Comparison of ENCODE assay signal across 8 cellular contexts in genomic region chr6:41706876-41707564, GRCh38. TPM values are rescaled to one million over a fixed set of nuclear protein-coding genes. Genes with fewer than 3 reads are reported as not detected.
DNase-seq lines count a peak whose midpoint lies in the region; ATAC-seq lines count a peak whose summit lies in the region.

No MANE protein-coding gene starts in this region.

- H3K4me3 Mint-ChIP-seq in activated naive CD8-positive, alpha-beta T cell treated with anti-CD3 and anti-CD28 coated beads for 36 hours = peak overlapping the region; percentile 69
- H3K4me3 Mint-ChIP-seq in stimulated activated naive CD8-positive, alpha-beta T cell treated with anti-CD3 and anti-CD28 coated beads, Interleukin-15, Interleukin-2, amounts not matched to agents 100 ng/mL and 50 ng/mL, for 24 hours = peak overlapping the region; percentile 68

- ATAC-seq in GM19395 (IDR thresholded peaks at IDR 0.05; ENCODE audit: unreplicated experiment) (no peak), GM19397 (IDR thresholded peaks at IDR 0.05; ENCODE audit: unreplicated experiment) (no peak), HG03342 (IDR thresholded peaks at IDR 0.05; ENCODE audit: unreplicated experiment) (no peak)

- H3K27ac Mint-ChIP-seq in activated naive CD8-positive, alpha-beta T cell treated with anti-CD3 and anti-CD28 coated beads for 36 hours = peak overlapping the region; percentile 93
- peak overlapping the region; percentile 98 for H3K27ac Mint-ChIP-seq in stimulated activated naive CD8-positive, alpha-beta T cell treated with anti-CD3 and anti-CD28 coated beads, Interleukin-15, Interleukin-2, amounts not matched to agents 100 ng/mL and 50 ng/mL, for 24 hours

- H3K4me1 Mint-ChIP-seq in activated naive CD8-positive, alpha-beta T cell treated with anti-CD3 and anti-CD28 coated beads for 36 hours = peaks cover 25% of the 10 kb centered on the region
- peaks cover 47% of the 10 kb centered on the region for H3K4me1 Mint-ChIP-seq in stimulated activated naive CD8-positive, alpha-beta T cell treated with anti-CD3 and anti-CD28 coated beads, Interleukin-15, Interleukin-2, amounts not matched to agents 100 ng/mL and 50 ng/mL, for 24 hours (ENCODE audit: low read depth)

- DNase-seq in activated naive CD4-positive, alpha-beta T cell treated with Interleukin-2 at 50 U/mL for 16 hours = peak; percentile 12
- DNase-seq in activated naive CD4-positive, alpha-beta T cell (lab: John Stamatoyannopoulos, UW) = no peak
- peak; percentile 21 for DNase-seq in activated naive CD8-positive, alpha-beta T cell treated with anti-CD3 and anti-CD28 coated beads for 36 hours
- peak in 30 of 51 donors; percentile 22 to 76 (median 52) for DNase-seq in hypothalamus (lab: John Stamatoyannopoulos, UW)

- H3K9me3 Mint-ChIP-seq in activated naive CD8-positive, alpha-beta T cell treated with anti-CD3 and anti-CD28 coated beads for 36 hours = no peaks in the 10 kb centered on the region
- H3K9me3 Mint-ChIP-seq in stimulated activated naive CD8-positive, alpha-beta T cell treated with anti-CD3 and anti-CD28 coated beads, Interleukin-15, Interleukin-2, amounts not matched to agents 100 ng/mL and 50 ng/mL, for 24 hours = no peaks in the 10 kb centered on the region

- H3K36me3 Mint-ChIP-seq in activated naive CD8-positive, alpha-beta T cell treated with anti-CD3 and anti-CD28 coated beads for 36 hours = peaks cover 5% of the 10 kb centered on the region
- no peaks in the 10 kb centered on the region for H3K36me3 Mint-ChIP-seq in stimulated activated naive CD8-positive, alpha-beta T cell treated with anti-CD3 and anti-CD28 coated beads, Interleukin-15, Interleukin-2, amounts not matched to agents 100 ng/mL and 50 ng/mL, for 24 hours (ENCODE audit: low read depth)

- no peaks in the 10 kb centered on the region for H3K27me3 Mint-ChIP-seq in activated naive CD8-positive, alpha-beta T cell treated with anti-CD3 and anti-CD28 coated beads for 36 hours
- no peaks in the 10 kb centered on the region for H3K27me3 Mint-ChIP-seq in stimulated activated naive CD8-positive, alpha-beta T cell treated with anti-CD3 and anti-CD28 coated beads, Interleukin-15, Interleukin-2, amounts not matched to agents 100 ng/mL and 50 ng/mL, for 24 hours

RNA-seq across cellular contexts. Expression of gene TFEB, which starts 28.4 kb away (rescaled TPM):
- total RNA-seq in activated naive CD8-positive, alpha-beta T cell treated with anti-CD3 and anti-CD28 coated beads for 36 hours = 10 to 100 TPM in 1 of 2 experiments, 1 to 10 TPM in 1; 9.3 to 11.5 TPM

RNA-seq across cellular contexts. Expression of gene PGC, which starts 40.2 kb away (rescaled TPM):
- total RNA-seq in activated naive CD8-positive, alpha-beta T cell treated with anti-CD3 and anti-CD28 coated beads for 36 hours = not detected

Comparison
In these comparisons a context has a peak if more than half of its experiments do, and no peak if none do; other contexts are left out.
1. DNase-seq: peak in activated naive CD4-positive, alpha-beta T cell treated with Interleukin-2 at 50 U/mL for 16 hours (single experiment), activated naive CD8-positive, alpha-beta T cell treated with anti-CD3 and anti-CD28 coated beads for 36 hours (single experiment) and hypothalamus (30 of 51); none in activated naive CD4-positive, alpha-beta T cell (0 of 4).